In genomic region chr1:9014475-9015375, GRCh38 we compare ENCODE assay signal across 37 cellular contexts. TPM values are rescaled to one million over a fixed set of nuclear protein-coding genes. Genes with fewer than 3 reads are reported as not detected.
"Had no signal": no experiment of that assay in that cellular context is flagged by ENCODE, and none has a peak within 500 bp of the region (broad histone marks: within the 10 kb centered on the region; RNA-seq: fewer than 3 reads in every experiment).

No MANE protein-coding gene starts in this region.

- H3K9ac ChIP-seq: parathyroid adenoma had no signal

- H3K36me3 Mint-ChIP-seq: activated CD4-positive, alpha-beta memory T cell treated with anti-CD3 and anti-CD28 coated beads for 36 hours; mesothelial cell of epicardium had no signal

- ATAC-seq: activated CD4-positive, CD25-positive, alpha-beta regulatory T cell treated with anti-CD3 and anti-CD28 coated beads, Interleukin-2, amount 50 U/mL, for 24 hours; gastroesophageal sphincter; left colon had no signal

- H3K4me1 ChIP-seq: parathyroid adenoma, testis had no signal

- H2AFZ ChIP-seq: parathyroid adenoma had no signal

- H3K9me3 Mint-ChIP-seq: activated CD4-positive, alpha-beta memory T cell treated with anti-CD3 and anti-CD28 coated beads for 36 hours; activated CD4-positive, alpha-beta T cell treated with anti-CD3 and anti-CD28 coated beads, Interleukin-2, amount 10 ng/mL, durations not matched to agents 24 days and 14 days; activated T-cell treated with anti-CD3 and anti-CD28 coated beads, Interleukin-2, amount 50 U/mL, for 24 hours; mesothelial cell of epicardium had no signal

- H3K27me3 ChIP-seq: brain microvascular endothelial cell, gastroesophageal sphincter, right atrium auricular region, testis, transverse colon had no signal

- H3K4me3 ChIP-seq: coronary artery, gastroesophageal sphincter, right atrium auricular region, testis, transverse colon had no signal

- H3K4me3 Mint-ChIP-seq: activated CD4-positive, alpha-beta memory T cell treated with anti-CD3 and anti-CD28 coated beads for 36 hours; activated CD4-positive, alpha-beta T cell treated with anti-CD3 and anti-CD28 coated beads, Interleukin-2, amount 10 ng/mL, durations not matched to agents 24 days and 14 days; activated T-cell treated with anti-CD3 and anti-CD28 coated beads, Interleukin-2, amount 50 U/mL, for 24 hours; mesothelial cell of epicardium had no signal

- H3K27ac ChIP-seq: brain microvascular endothelial cell, coronary artery, gastroesophageal sphincter, parathyroid adenoma, right atrium auricular region, testis, transverse colon, VCaP had no signal

- H3K27ac Mint-ChIP-seq: activated CD4-positive, alpha-beta memory T cell treated with anti-CD3 and anti-CD28 coated beads for 36 hours; activated CD4-positive, alpha-beta T cell treated with anti-CD3 and anti-CD28 coated beads, Interleukin-2, amount 10 ng/mL, durations not matched to agents 24 days and 14 days; activated T-cell treated with anti-CD3 and anti-CD28 coated beads, Interleukin-2, amount 50 U/mL, for 24 hours; mesothelial cell of epicardium had no signal

- H3K36me3 ChIP-seq: brain microvascular endothelial cell, gastroesophageal sphincter, right atrium auricular region, transverse colon had no signal

- H3K79me2 ChIP-seq: parathyroid adenoma had no signal

- H3K9me3 ChIP-seq: gastroesophageal sphincter, right atrium auricular region, testis, transverse colon had no signal

- DNase-seq: activated CD4-positive, alpha-beta memory T cell treated with anti-CD3 and anti-CD28 coated beads for 36 hours; activated CD4-positive, alpha-beta T cell treated with anti-CD3 and anti-CD28 coated beads, Interleukin-2, amount 10 ng/mL, durations not matched to agents 24 days and 14 days; activated CD8-positive, alpha-beta memory T cell treated with anti-CD3 and anti-CD28 coated beads, Interleukin-2, amount 50 U/mL, for 48 hours; activated gamma-delta T cell; activated naive CD4-positive, alpha-beta T cell treated with anti-CD3 and anti-CD28 coated beads, Interleukin-2, amount 50 U/mL, for 16 hours; activated T-cell treated with anti-CD3 and anti-CD28 coated beads, Interleukin-2, amount 50 U/mL, for 24 hours; amniotic stem cell; brain microvascular endothelial cell; hippocampal formation; kidney; left colon; nucleus accumbens; stimulated activated CD4-positive, alpha-beta T cell treated with anti-CD3 and anti-CD28 coated beads, Interleukin-2, amount 100 ng/mL, for 48 hours; stimulated activated naive CD4-positive, alpha-beta T cell treated with Interleukin-2 at 50 U/mL for 16 hours; testis; transverse colon had no signal

RNA-seq across cellular contexts. Expression of gene SLC2A7, which starts 11.5 kb away (rescaled TPM):
- total RNA-seq: activated CD4-positive, alpha-beta memory T cell treated with anti-CD3 and anti-CD28 coated beads for 36 hours; activated CD4-positive, alpha-beta T cell treated with anti-CD3 and anti-CD28 coated beads, Interleukin-2, amount 10 ng/mL, durations not matched to agents 24 days and 14 days; astrocyte; cardiac septum; cerebellum; endothelial cell of umbilical vein; fibroblast of lung; fibroblast of villous mesenchyme; kidney; left colon; liver; mammary epithelial cell; mesothelial cell of epicardium; pulmonary artery endothelial cell; right atrium auricular region; skeletal muscle tissue; T-helper 1 cell treated with Interleukin-12 subunit alpha and Interleukin-12 subunit beta and Interleukin-4 antibody, amounts not matched to agents 30 ng/mL and 1 ng/mL, for 36 hours; transverse colon; urinary bladder had no signal
- polyA plus RNA-seq: endothelial cell of umbilical vein, esophagus, fibroblast of lung, liver, mammary epithelial cell, neural cell, urinary bladder had no signal

RNA-seq across cellular contexts. Expression of gene SLC2A5, which starts 54.7 kb away (rescaled TPM):
- total RNA-seq: activated CD4-positive, alpha-beta memory T cell treated with anti-CD3 and anti-CD28 coated beads for 36 hours; activated CD4-positive, alpha-beta T cell treated with anti-CD3 and anti-CD28 coated beads, Interleukin-2, amount 10 ng/mL, durations not matched to agents 24 days and 14 days; endothelial cell of umbilical vein; pulmonary artery endothelial cell; T-helper 1 cell treated with Interleukin-12 subunit alpha and Interleukin-12 subunit beta and Interleukin-4 antibody, amounts not matched to agents 30 ng/mL and 1 ng/mL, for 36 hours had no signal
- polyA plus RNA-seq: endothelial cell of umbilical vein, neural cell had no signal
